In genomic region chr1:227898502-227899140, GRCh38 we compare ENCODE assay signal across 17 cellular contexts. TPM values are rescaled to one million over a fixed set of nuclear protein-coding genes. Genes with fewer than 3 reads are reported as not detected.
DNase-seq lines count a peak whose midpoint lies in the region; ATAC-seq, FAIRE-seq and TF ChIP-seq lines count a peak whose summit lies in the region.
"Had no signal": no experiment of that assay in that cellular context is flagged by ENCODE, and none has a peak within 500 bp of the region (broad histone marks: within the 10 kb centered on the region; RNA-seq: fewer than 3 reads in every experiment).

No MANE protein-coding gene starts in this region.

- intact Hi-C loops in activated naive CD4-positive, alpha-beta T cell treated with anti-CD3 and anti-CD28 coated beads for 36 hours (cut with micrococcal nuclease) = no loop called here
- intact Hi-C loops in kidney (cut with DNase I) = no loop called here

- H3K9me3 ChIP-seq in kidney (ENCODE audit: control insufficient read depth in 1 of 2, low read length in 2 of 2) = no peaks in the 10 kb centered on the region
- H3K9me3 ChIP-seq: colonic mucosa, esophagus muscularis mucosa had no signal

- no peak for TF ChIP-seq CTCF in kidney (IDR thresholded peaks at IDR 0.05; ENCODE audit: borderline replicate concordance, extremely low read depth, insufficient read depth)

- DNase-seq in activated naive CD4-positive, alpha-beta T cell treated with anti-CD3 and anti-CD28 coated beads for 36 hours = peak; percentile 3
- DNase-seq in activated naive CD4-positive, alpha-beta T cell (lab: John Stamatoyannopoulos, UW) = no peak
- peak; percentile 15 for DNase-seq in activated CD4-positive, alpha-beta memory T cell treated with anti-CD3 and anti-CD28 coated beads, Interleukin-2, amount 10 ng/mL, durations not matched to agents 7 days and 5 days
- DNase-seq in kidney = peak; percentile 38
- no peak for DNase-seq in stimulated activated effector memory CD8-positive, alpha-beta T cell treated with anti-CD3 and anti-CD28 coated beads, Interleukin-12 subunit alpha, Interleukin-12 subunit beta, amount 100 ng/mL, for 72 hours (ENCODE audit: low spot score in 2 of 2)
- DNase-seq: AML-193, colonic mucosa, mammary epithelial cell, NCI-H1105, NCI-H446 treated with DMSO at 0.1 percent for 48 hours, PC-9 had no signal

- H3K36me3 ChIP-seq in kidney (ENCODE audit: control insufficient read depth in 1 of 2, insufficient read depth in 2 of 2, low read length in 2 of 2) = no peaks in the 10 kb centered on the region
- H3K36me3 ChIP-seq: colonic mucosa, esophagus muscularis mucosa had no signal

- no peaks in the 10 kb centered on the region for H3K9me3 Mint-ChIP-seq in activated naive CD4-positive, alpha-beta T cell treated with anti-CD3 and anti-CD28 coated beads for 36 hours
- no peaks in the 10 kb centered on the region for H3K9me3 Mint-ChIP-seq in activated CD4-positive, alpha-beta memory T cell treated with anti-CD3 and anti-CD28 coated beads, Interleukin-2, amount 10 ng/mL, durations not matched to agents 7 days and 5 days
- H3K9me3 Mint-ChIP-seq in stimulated activated effector memory CD8-positive, alpha-beta T cell treated with anti-CD3 and anti-CD28 coated beads, Interleukin-12 subunit alpha, Interleukin-12 subunit beta, amount 100 ng/mL, for 72 hours = no peaks in the 10 kb centered on the region
- H3K9me3 Mint-ChIP-seq: T-cell had no signal

- no peak overlapping the region for H3K4me3 Mint-ChIP-seq in activated naive CD4-positive, alpha-beta T cell treated with anti-CD3 and anti-CD28 coated beads for 36 hours
- H3K4me3 Mint-ChIP-seq in activated CD4-positive, alpha-beta memory T cell treated with anti-CD3 and anti-CD28 coated beads, Interleukin-2, amount 10 ng/mL, durations not matched to agents 7 days and 5 days = no peak overlapping the region
- H3K4me3 Mint-ChIP-seq in stimulated activated effector memory CD8-positive, alpha-beta T cell treated with anti-CD3 and anti-CD28 coated beads, Interleukin-12 subunit alpha, Interleukin-12 subunit beta, amount 100 ng/mL, for 72 hours = no peak overlapping the region
- H3K4me3 Mint-ChIP-seq: T-cell had no signal

- no peaks in the 10 kb centered on the region for H3K27me3 Mint-ChIP-seq in activated naive CD4-positive, alpha-beta T cell treated with anti-CD3 and anti-CD28 coated beads for 36 hours (ENCODE audit: low read depth)
- no peaks in the 10 kb centered on the region for H3K27me3 Mint-ChIP-seq in activated CD4-positive, alpha-beta memory T cell treated with anti-CD3 and anti-CD28 coated beads, Interleukin-2, amount 10 ng/mL, durations not matched to agents 7 days and 5 days
- H3K27me3 Mint-ChIP-seq: T-cell had no signal

- H3K27ac ChIP-seq in kidney (ENCODE audit: low read depth in 2 of 2, low read length in 2 of 2) = no peak overlapping the region
- H3K27ac ChIP-seq: colonic mucosa, esophagus muscularis mucosa, PC-9 had no signal

- FAIRE-seq in kidney (lab: Jason Lieb, UNC) = no peak
- FAIRE-seq: GM12891 had no signal

- no peak overlapping the region for H3K27ac Mint-ChIP-seq in activated naive CD4-positive, alpha-beta T cell treated with anti-CD3 and anti-CD28 coated beads for 36 hours
- no peak overlapping the region for H3K27ac Mint-ChIP-seq in activated CD4-positive, alpha-beta memory T cell treated with anti-CD3 and anti-CD28 coated beads, Interleukin-2, amount 10 ng/mL, durations not matched to agents 7 days and 5 days
- H3K27ac Mint-ChIP-seq in stimulated activated effector memory CD8-positive, alpha-beta T cell treated with anti-CD3 and anti-CD28 coated beads, Interleukin-12 subunit alpha, Interleukin-12 subunit beta, amount 100 ng/mL, for 72 hours = peak overlapping the region; percentile 67

- CTCF ChIA-PET in activated naive CD4-positive, alpha-beta T cell treated with anti-CD3 and anti-CD28 coated beads for 36 hours (lab: Charles Lee) = no interaction called here
- CTCF ChIA-PET in activated CD4-positive, alpha-beta memory T cell treated with anti-CD3 and anti-CD28 coated beads, Interleukin-2, amount 10 ng/mL, durations not matched to agents 7 days and 5 days (lab: Charles Lee) = no interaction called here

- H3K36me3 Mint-ChIP-seq in activated naive CD4-positive, alpha-beta T cell treated with anti-CD3 and anti-CD28 coated beads for 36 hours (ENCODE audit: low read depth) = no peaks in the 10 kb centered on the region
- H3K36me3 Mint-ChIP-seq in activated CD4-positive, alpha-beta memory T cell treated with anti-CD3 and anti-CD28 coated beads, Interleukin-2, amount 10 ng/mL, durations not matched to agents 7 days and 5 days (ENCODE audit: low read depth) = no peaks in the 10 kb centered on the region
- H3K36me3 Mint-ChIP-seq in stimulated activated effector memory CD8-positive, alpha-beta T cell treated with anti-CD3 and anti-CD28 coated beads, Interleukin-12 subunit alpha, Interleukin-12 subunit beta, amount 100 ng/mL, for 72 hours = no peaks in the 10 kb centered on the region
- H3K36me3 Mint-ChIP-seq: T-cell had no signal

- ATAC-seq in stimulated activated effector memory CD8-positive, alpha-beta T cell treated with anti-CD3 and anti-CD28 coated beads, Interleukin-12 subunit alpha, Interleukin-12 subunit beta, amount 100 ng/mL, for 72 hours = peak; percentile 66
- no peak for ATAC-seq in HG03354 (IDR thresholded peaks at IDR 0.05; ENCODE audit: poor library complexity, severe bottlenecking, unreplicated experiment)
- no peak for ATAC-seq in SK-N-SH treated with all-trans-retinoic acid at 6 μM for 48 hours
- no peak for ATAC-seq in HG02610 (IDR thresholded peaks at IDR 0.05; ENCODE audit: unreplicated experiment)
- ATAC-seq: T-cell had no signal

- POLR2A ChIA-PET in activated CD4-positive, alpha-beta memory T cell treated with anti-CD3 and anti-CD28 coated beads, Interleukin-2, amount 10 ng/mL, durations not matched to agents 7 days and 5 days (lab: Charles Lee) = interaction anchor here (1.2 kb wide), 1 partner anchor 13 kb away, joined by 3 read pairs; no protein-coding TSS in a partner anchor

- H3K9ac ChIP-seq in kidney (ENCODE audit: low read length in 2 of 2) = no peak overlapping the region

- H3K4me1 Mint-ChIP-seq in activated naive CD4-positive, alpha-beta T cell treated with anti-CD3 and anti-CD28 coated beads for 36 hours (ENCODE audit: low read depth) = no peaks in the 10 kb centered on the region
- H3K4me1 Mint-ChIP-seq in activated CD4-positive, alpha-beta memory T cell treated with anti-CD3 and anti-CD28 coated beads, Interleukin-2, amount 10 ng/mL, durations not matched to agents 7 days and 5 days = no peaks in the 10 kb centered on the region
- H3K4me1 Mint-ChIP-seq in stimulated activated effector memory CD8-positive, alpha-beta T cell treated with anti-CD3 and anti-CD28 coated beads, Interleukin-12 subunit alpha, Interleukin-12 subunit beta, amount 100 ng/mL, for 72 hours = peaks cover 34% of the 10 kb centered on the region

- H3K4me1 ChIP-seq in kidney (ENCODE audit: control insufficient read depth in 1 of 2, insufficient read depth in 1 of 2, low read depth in 1 of 2, low read length in 2 of 2) = no peaks in the 10 kb centered on the region
- H3K4me1 ChIP-seq: colonic mucosa had no signal

- H3K4me3 ChIP-seq in kidney (ENCODE audit: low read length in 2 of 2) = no peak overlapping the region
- H3K4me3 ChIP-seq: colonic mucosa, esophagus muscularis mucosa, PC-9 had no signal

TF ChIP-seq in SK-N-SH treated with all-trans-retinoic acid at 6 μM for 48 hours, 23 proteins besides CTCF, POLR2A, EP300 and RAD21:
- TF ChIP-seq PPARA (CRISPR knock-in tag; IDR thresholded peaks at IDR 0.05; ENCODE audit: borderline replicate concordance) = no peak
- TF ChIP-seq CREB5 (CRISPR knock-in tag; IDR thresholded peaks at IDR 0.05; ENCODE audit: low read depth) = no peak
- TF ChIP-seq ZFP30 (CRISPR knock-in tag; IDR thresholded peaks at IDR 0.05) = no peak
- TF ChIP-seq ZNF8 (CRISPR knock-in tag; IDR thresholded peaks at IDR 0.05) = no peak
- no peak for TF ChIP-seq PATZ1 (CRISPR knock-in tag; IDR thresholded peaks at IDR 0.05; ENCODE audit: borderline replicate concordance)

RNA-seq across cellular contexts. Expression of gene WNT9A, which starts 49.1 kb away (rescaled TPM):
- total RNA-seq in activated naive CD4-positive, alpha-beta T cell treated with anti-CD3 and anti-CD28 coated beads for 36 hours = not detected
- total RNA-seq in activated CD4-positive, alpha-beta memory T cell treated with anti-CD3 and anti-CD28 coated beads, Interleukin-2, amount 10 ng/mL, durations not matched to agents 7 days and 5 days = 1 to 10 TPM; 1.5 to 2.0 TPM
- total RNA-seq in kidney = 3.1 TPM
- 0.58 TPM for polyA plus RNA-seq in kidney (ENCODE audit: insufficient read depth, low read depth, low replicate concordance)

Comparison
In these comparisons a context has a peak if more than half of its experiments do, and no peak if none do; other contexts are left out.
1. DNase-seq: peak in activated naive CD4-positive, alpha-beta T cell treated with anti-CD3 and anti-CD28 coated beads for 36 hours (single experiment), activated CD4-positive, alpha-beta memory T cell treated with anti-CD3 and anti-CD28 coated beads, Interleukin-2, amount 10 ng/mL, durations not matched to agents 7 days and 5 days (single experiment) and kidney (single experiment); none in activated naive CD4-positive, alpha-beta T cell (0 of 4) and stimulated activated effector memory CD8-positive, alpha-beta T cell treated with anti-CD3 and anti-CD28 coated beads, Interleukin-12 subunit alpha, Interleukin-12 subunit beta, amount 100 ng/mL, for 72 hours (0 of 2).